12 cellular contexts compared by ENCODE assay signal in genomic region chr13:27258637-27259377, GRCh38. TPM values are rescaled to one million over a fixed set of nuclear protein-coding genes. Genes with fewer than 3 reads are reported as not detected.
DNase-seq lines count a peak whose midpoint lies in the region; ATAC-seq and TF ChIP-seq lines count a peak whose summit lies in the region.
"Had no signal": no experiment of that assay in that cellular context is flagged by ENCODE, and none has a peak within 500 bp of the region (broad histone marks: within the 10 kb centered on the region; RNA-seq: fewer than 3 reads in every experiment).

No MANE protein-coding gene starts in this region.

- DNase-seq in T-helper 1 cell (no peak), HFFc6 (no peak)
- no peak for DNase-seq in activated T-helper 1 cell treated with anti-CD3 and anti-CD28 coated beads, Interleukin-12 subunit alpha, Interleukin-12 subunit beta, Interleukin-2, Interleukin-4 antibody, amounts not matched to agents 30 ng/mL and 10 ng/mL and 1 ng/mL, durations not matched to agents 14 hours and 24 hours and 36 hours (ENCODE audit: low spot score)
- DNase-seq in naive thymus-derived CD8-positive, alpha-beta T cell = no peak
- no peak for DNase-seq in effector memory CD4-positive, alpha-beta T cell
- DNase-seq in effector CD8-positive, alpha-beta T cell (lab: John Stamatoyannopoulos, UW) = no peak
- DNase-seq: Kasumi-1, midbrain, Peyer's patch had no signal

- no peak overlapping the region for H3K4me3 Mint-ChIP-seq in T-helper 1 cell treated with Interleukin-12 subunit alpha and Interleukin-12 subunit beta and Interleukin-4 antibody, amounts not matched to agents 30 μg/mL and 1 μg/mL, for 36 hours
- H3K4me3 Mint-ChIP-seq in HFFc6 = no peak overlapping the region
- no peak overlapping the region for H3K4me3 Mint-ChIP-seq in activated T-helper 1 cell treated with anti-CD3 and anti-CD28 coated beads, Interleukin-12 subunit alpha, Interleukin-12 subunit beta, Interleukin-2, Interleukin-4 antibody, amounts not matched to agents 30 ng/mL and 10 ng/mL and 1 ng/mL, durations not matched to agents 14 hours and 24 hours and 36 hours
- peak overlapping the region in 1 of 10 donors; percentile 30 for H3K4me3 Mint-ChIP-seq in naive thymus-derived CD8-positive, alpha-beta T cell

- H3K9me3 ChIP-seq in effector memory CD4-positive, alpha-beta T cell (ENCODE audit: control insufficient read depth, low read length) = no peaks in the 10 kb centered on the region
- H3K9me3 ChIP-seq: A549, Peyer's patch had no signal

- H3K36me3 Mint-ChIP-seq in T-helper 1 cell treated with Interleukin-12 subunit alpha and Interleukin-12 subunit beta and Interleukin-4 antibody, amounts not matched to agents 30 μg/mL and 1 μg/mL, for 36 hours (ENCODE audit: low read depth) = peaks cover 41% of the 10 kb centered on the region
- H3K36me3 Mint-ChIP-seq in HFFc6 (ENCODE audit: low read depth) = peaks cover 44% of the 10 kb centered on the region
- peaks cover 62% of the 10 kb centered on the region for H3K36me3 Mint-ChIP-seq in activated T-helper 1 cell treated with anti-CD3 and anti-CD28 coated beads, Interleukin-12 subunit alpha, Interleukin-12 subunit beta, Interleukin-2, Interleukin-4 antibody, amounts not matched to agents 30 ng/mL and 10 ng/mL and 1 ng/mL, durations not matched to agents 14 hours and 24 hours and 36 hours (ENCODE audit: low read depth)
- peaks cover 5 to 62% (median 24%) of the 10 kb centered on the region in 3 donors for H3K36me3 Mint-ChIP-seq in naive thymus-derived CD8-positive, alpha-beta T cell

- POLR2A ChIA-PET in naive thymus-derived CD8-positive, alpha-beta T cell (lab: Charles Lee) = interaction anchor here (0.6 kb wide), 1 partner anchor 910 kb away, joined by 4 read pairs; no protein-coding TSS in a partner anchor

- H3K27ac Mint-ChIP-seq in T-helper 1 cell treated with Interleukin-12 subunit alpha and Interleukin-12 subunit beta and Interleukin-4 antibody, amounts not matched to agents 30 μg/mL and 1 μg/mL, for 36 hours = peak overlapping the region; percentile 36
- H3K27ac Mint-ChIP-seq in HFFc6 = peak overlapping the region; percentile 62
- peak overlapping the region; percentile 9 for H3K27ac Mint-ChIP-seq in activated T-helper 1 cell treated with anti-CD3 and anti-CD28 coated beads, Interleukin-12 subunit alpha, Interleukin-12 subunit beta, Interleukin-2, Interleukin-4 antibody, amounts not matched to agents 30 ng/mL and 10 ng/mL and 1 ng/mL, durations not matched to agents 14 hours and 24 hours and 36 hours
- H3K27ac Mint-ChIP-seq in naive thymus-derived CD8-positive, alpha-beta T cell = peak overlapping the region in 9 of 10 donors; percentile 2 to 88 (median 44)

- no peaks in the 10 kb centered on the region for H3K27me3 ChIP-seq in effector memory CD4-positive, alpha-beta T cell (replicated peaks; ENCODE audit: control insufficient read depth, insufficient read depth, low read length, poor library complexity, severe bottlenecking)
- H3K27me3 ChIP-seq: Peyer's patch had no signal

- no peak overlapping the region for H3K27ac ChIP-seq in effector memory CD4-positive, alpha-beta T cell (ENCODE audit: insufficient read depth, low read length, poor library complexity, severe bottlenecking)
- H3K27ac ChIP-seq: A549 had no signal

- no peaks in the 10 kb centered on the region for H3K27me3 Mint-ChIP-seq in T-helper 1 cell treated with Interleukin-12 subunit alpha and Interleukin-12 subunit beta and Interleukin-4 antibody, amounts not matched to agents 30 μg/mL and 1 μg/mL, for 36 hours (ENCODE audit: low read depth)
- peaks cover 4% of the 10 kb centered on the region for H3K27me3 Mint-ChIP-seq in HFFc6 (ENCODE audit: insufficient read depth)
- no peaks in the 10 kb centered on the region for H3K27me3 Mint-ChIP-seq in activated T-helper 1 cell treated with anti-CD3 and anti-CD28 coated beads, Interleukin-12 subunit alpha, Interleukin-12 subunit beta, Interleukin-2, Interleukin-4 antibody, amounts not matched to agents 30 ng/mL and 10 ng/mL and 1 ng/mL, durations not matched to agents 14 hours and 24 hours and 36 hours (ENCODE audit: insufficient read depth)
- no peaks in the 10 kb centered on the region for H3K27me3 Mint-ChIP-seq in naive thymus-derived CD8-positive, alpha-beta T cell

- TF ChIP-seq CTCF in HFFc6 (IDR thresholded peaks at IDR 0.05) = no peak

- no peak overlapping the region for H3K4me3 ChIP-seq in effector memory CD4-positive, alpha-beta T cell (ENCODE audit: insufficient read depth, low read depth, low read length, poor library complexity, severe bottlenecking)
- H3K4me3 ChIP-seq: A549, Peyer's patch had no signal

- no peaks in the 10 kb centered on the region for H3K9me3 Mint-ChIP-seq in T-helper 1 cell treated with Interleukin-12 subunit alpha and Interleukin-12 subunit beta and Interleukin-4 antibody, amounts not matched to agents 30 μg/mL and 1 μg/mL, for 36 hours
- H3K9me3 Mint-ChIP-seq in HFFc6 = no peaks in the 10 kb centered on the region
- H3K9me3 Mint-ChIP-seq in activated T-helper 1 cell treated with anti-CD3 and anti-CD28 coated beads, Interleukin-12 subunit alpha, Interleukin-12 subunit beta, Interleukin-2, Interleukin-4 antibody, amounts not matched to agents 30 ng/mL and 10 ng/mL and 1 ng/mL, durations not matched to agents 14 hours and 24 hours and 36 hours = no peaks in the 10 kb centered on the region
- H3K9me3 Mint-ChIP-seq in naive thymus-derived CD8-positive, alpha-beta T cell = no peaks in the 10 kb centered on the region

- ATAC-seq in naive thymus-derived CD8-positive, alpha-beta T cell = no peak
- no peak for ATAC-seq in HG03045 (IDR thresholded peaks at IDR 0.05; ENCODE audit: unreplicated experiment)

- intact Hi-C loops in activated T-helper 1 cell treated with anti-CD3 and anti-CD28 coated beads, Interleukin-12 subunit alpha, Interleukin-12 subunit beta, Interleukin-2, Interleukin-4 antibody, amounts not matched to agents 30 ng/mL and 10 ng/mL and 1 ng/mL, durations not matched to agents 14 hours and 24 hours and 36 hours (cut with micrococcal nuclease) = no loop called here

- H3K4me1 Mint-ChIP-seq in T-helper 1 cell treated with Interleukin-12 subunit alpha and Interleukin-12 subunit beta and Interleukin-4 antibody, amounts not matched to agents 30 μg/mL and 1 μg/mL, for 36 hours (ENCODE audit: low read depth) = peaks cover 30% of the 10 kb centered on the region
- peaks cover 74% of the 10 kb centered on the region for H3K4me1 Mint-ChIP-seq in HFFc6 (ENCODE audit: low read depth)
- peaks cover 46% of the 10 kb centered on the region for H3K4me1 Mint-ChIP-seq in activated T-helper 1 cell treated with anti-CD3 and anti-CD28 coated beads, Interleukin-12 subunit alpha, Interleukin-12 subunit beta, Interleukin-2, Interleukin-4 antibody, amounts not matched to agents 30 ng/mL and 10 ng/mL and 1 ng/mL, durations not matched to agents 14 hours and 24 hours and 36 hours (ENCODE audit: low read depth)
- peaks cover 34 to 81% (median 71%) of the 10 kb centered on the region in 4 donors for H3K4me1 Mint-ChIP-seq in naive thymus-derived CD8-positive, alpha-beta T cell

- H3K36me3 ChIP-seq in effector memory CD4-positive, alpha-beta T cell (ENCODE audit: control insufficient read depth, insufficient read depth, low read length) = peaks cover 33% of the 10 kb centered on the region

- peaks cover 11% of the 10 kb centered on the region for H3K4me1 ChIP-seq in effector memory CD4-positive, alpha-beta T cell (ENCODE audit: control insufficient read depth, insufficient read depth, low read length, poor library complexity, severe bottlenecking)

RNA-seq across cellular contexts. Expression of gene RPL21, which starts 7.4 kb away (rescaled TPM):
- total RNA-seq in HFFc6 (2021; fragmentation: NEBNext Ultra II Directional; extraction: Animal tissue kit (Norgen Biotek cat#: 25700)) = 1,000 to 10,000 TPM in 1 of 6 experiments, 100 to 1,000 TPM in 5; 752 to 1,001 (median 859) TPM
- 1,045 and 1,084 TPM in 2 replicates for total RNA-seq in activated T-helper 1 cell treated with anti-CD3 and anti-CD28 coated beads, Interleukin-12 subunit alpha, Interleukin-12 subunit beta, Interleukin-2, Interleukin-4 antibody, amounts not matched to agents 30 ng/mL and 10 ng/mL and 1 ng/mL, durations not matched to agents 14 hours and 24 hours and 36 hours
- total RNA-seq in naive thymus-derived CD8-positive, alpha-beta T cell = 1,000 to 10,000 TPM; 2,102 to 2,162 TPM
- polyA plus RNA-seq in naive thymus-derived CD8-positive, alpha-beta T cell = 1,000 to 10,000 TPM; 7,933 to 9,149 (median 9,080) TPM

RNA-seq across cellular contexts. Expression of gene RASL11A, which starts 11.8 kb away (rescaled TPM):
- 1 to 10 TPM; 3.3 to 9.6 (median 7.3) TPM for total RNA-seq in HFFc6 (2021; fragmentation: NEBNext Ultra II Directional; extraction: Animal tissue kit (Norgen Biotek cat#: 25700))
- 1.9 and 3.2 TPM in 2 replicates for total RNA-seq in activated T-helper 1 cell treated with anti-CD3 and anti-CD28 coated beads, Interleukin-12 subunit alpha, Interleukin-12 subunit beta, Interleukin-2, Interleukin-4 antibody, amounts not matched to agents 30 ng/mL and 10 ng/mL and 1 ng/mL, durations not matched to agents 14 hours and 24 hours and 36 hours
- total RNA-seq in naive thymus-derived CD8-positive, alpha-beta T cell = 1 to 10 TPM; 2.9 TPM
- 1 to 10 TPM in 2 of 3 donors, under 1 TPM in 1; 0.20 to 3.3 (median 1.7) TPM for polyA plus RNA-seq in naive thymus-derived CD8-positive, alpha-beta T cell

Comparison
In these comparisons a context has a peak if more than half of its experiments do, and no peak if none do; other contexts are left out.
1. H3K27ac Mint-ChIP-seq: peak in every context shown above with its lines; median percentile 62 in HFFc6; 44 in naive thymus-derived CD8-positive, alpha-beta T cell; 36 in T-helper 1 cell treated with Interleukin-12 subunit alpha and Interleukin-12 subunit beta and Interleukin-4 antibody, amounts not matched to agents 30 μg/mL and 1 μg/mL, for 36 hours; 9 in activated T-helper 1 cell treated with anti-CD3 and anti-CD28 coated beads, Interleukin-12 subunit alpha, Interleukin-12 subunit beta, Interleukin-2, Interleukin-4 antibody, amounts not matched to agents 30 ng/mL and 10 ng/mL and 1 ng/mL, durations not matched to agents 14 hours and 24 hours and 36 hours.